8 cellular contexts compared by ENCODE assay signal in the genomic region with DNA sequence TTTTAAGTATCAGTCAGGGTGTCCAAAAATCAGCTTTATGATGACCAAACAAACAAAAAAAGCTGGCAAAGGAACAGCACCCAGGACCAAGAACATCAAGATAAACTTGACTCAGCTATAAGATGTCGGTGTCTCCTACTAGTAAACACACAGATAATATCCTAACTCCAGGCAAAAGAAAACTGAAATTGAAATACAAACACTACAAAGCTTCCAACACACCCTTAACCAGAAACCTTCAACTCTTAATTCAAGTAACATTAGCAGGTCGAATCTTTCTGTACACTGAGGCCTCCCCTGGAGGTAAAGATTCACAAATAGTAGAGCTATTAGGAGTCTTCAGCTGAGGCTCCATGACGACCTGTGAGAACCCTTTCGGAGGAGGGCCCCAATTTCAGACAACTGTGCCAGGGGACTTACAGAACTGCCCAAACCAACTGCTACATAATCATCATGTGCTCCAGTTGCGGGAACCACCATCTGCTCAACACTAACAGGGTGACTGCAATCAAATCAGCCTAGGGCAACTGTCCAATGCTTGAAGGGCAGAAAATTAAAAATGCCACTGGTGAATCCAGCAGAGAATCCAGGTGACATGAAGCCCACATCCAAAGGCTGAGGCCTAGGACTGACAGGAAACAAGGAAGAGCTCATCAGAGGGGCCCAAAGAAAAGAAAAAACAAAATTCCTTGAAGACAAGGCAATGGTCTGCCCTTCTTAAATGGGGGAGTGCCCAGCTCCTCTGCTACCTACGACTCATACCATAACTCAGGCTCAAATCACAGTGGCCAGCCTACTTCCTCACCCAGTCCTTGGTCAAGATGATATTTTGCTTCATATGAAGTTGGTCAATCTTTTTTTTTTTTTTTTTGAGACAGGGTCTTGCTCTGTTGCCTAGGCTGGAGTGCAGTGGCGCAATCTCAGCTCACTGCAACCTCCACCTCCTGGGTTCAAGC. TPM values are rescaled to one million over a fixed set of nuclear protein-coding genes. Genes with fewer than 3 reads are reported as not detected.
DNase-seq lines count a peak whose midpoint lies in the region; ATAC-seq and TF ChIP-seq lines count a peak whose summit lies in the region.

No MANE protein-coding gene starts in this region.

- ATAC-seq in GM18502 (IDR thresholded peaks at IDR 0.05; ENCODE audit: poor library complexity, unreplicated experiment) (peak; percentile 55), HG02678 (IDR thresholded peaks at IDR 0.05; ENCODE audit: unreplicated experiment) (peak; percentile 57), T-helper 17 cell (peak; percentile 86), left colon (peak; percentile 40), GM23338 (no peak), GM18870 (IDR thresholded peaks at IDR 0.05; ENCODE audit: unreplicated experiment) (no peak)

- peak overlapping the region; percentile 84 for H3K4me3 Mint-ChIP-seq in T-helper 17 cell
- H3K4me3 Mint-ChIP-seq in GM23338 = no peak overlapping the region

- H3K27ac ChIP-seq in GM23338 (ENCODE audit: low read depth) = no peak overlapping the region

- peak overlapping the region; percentile 96 for H3K27ac Mint-ChIP-seq in T-helper 17 cell
- no peak overlapping the region for H3K27ac Mint-ChIP-seq in GM23338

- no peaks in the 10 kb centered on the region for H3K9me3 ChIP-seq in T-helper 17 cell (ENCODE audit: control insufficient read depth, low read length, poor library complexity, severe bottlenecking)

- H3K36me3 Mint-ChIP-seq in T-helper 17 cell (ENCODE audit: low read depth) (peaks cover 16% of the 10 kb centered on the region), GM23338 (ENCODE audit: low read depth) (peaks cover 27% of the 10 kb centered on the region)

- intact Hi-C loops in left colon (cut with DNase I, micrococcal nuclease) = no loop called here

- H3F3A ChIP-seq in GM23338 (replicated peaks; ENCODE audit: low read depth) = no peaks in the 10 kb centered on the region

- H4K20me1 ChIP-seq in GM23338 (replicated peaks; ENCODE audit: insufficient read depth) = peaks cover 14% of the 10 kb centered on the region

- no peak for TF ChIP-seq CTCF in GM23338 (conservative IDR thresholded peaks at IDR 0.05; ENCODE audit: low read depth in 2 of 2)

- no peak overlapping the region for H3K4me2 ChIP-seq in GM23338

- H3K4me1 ChIP-seq in GM23338 (ENCODE audit: insufficient read depth) = no peaks in the 10 kb centered on the region

- H3K36me3 ChIP-seq in GM23338 (ENCODE audit: insufficient read depth) = no peaks in the 10 kb centered on the region

- H3K27me3 ChIP-seq in GM23338 (ENCODE audit: insufficient read depth) = no peaks in the 10 kb centered on the region

- H3K27me3 Mint-ChIP-seq in T-helper 17 cell (no peaks in the 10 kb centered on the region), GM23338 (ENCODE audit: insufficient read depth, low read depth, poor library complexity) (peaks cover 6% of the 10 kb centered on the region)

- H3K9me2 ChIP-seq in GM23338 (ENCODE audit: insufficient read depth) = peaks cover 5% of the 10 kb centered on the region; the same call in 1 of the 2 replicates

- H3K9me3 Mint-ChIP-seq in GM23338 = no peaks in the 10 kb centered on the region

- H3K79me2 ChIP-seq in GM23338 (replicated peaks; ENCODE audit: insufficient read depth) = peaks cover 8% of the 10 kb centered on the region; the same call in 1 of the 2 replicates

- H2AFZ ChIP-seq in GM23338 = no peak overlapping the region

- DNase-seq in T-helper 17 cell (no peak), left colon (no peak), GM23338 (ENCODE audit: low spot score) (no peak), KG1 (lab: John Stamatoyannopoulos, UW) (no peak), CD1c-positive myeloid dendritic cell (ENCODE audit: extremely low spot score) (no peak)

- H3K4me1 Mint-ChIP-seq in T-helper 17 cell (peaks cover 60% of the 10 kb centered on the region), GM23338 (peaks cover 5% of the 10 kb centered on the region; the same call in 1 of the 3 replicates)

- no peak overlapping the region for H3K4me3 ChIP-seq in GM23338

TF ChIP-seq in GM23338, 12 proteins besides CTCF, POLR2A, EP300 and RAD21 (continues in another document):
- TF ChIP-seq JUNB (IDR thresholded peaks at IDR 0.05; ENCODE audit: unreplicated experiment) (no peak), EZH2 (IDR thresholded peaks at IDR 0.05; ENCODE audit: low read depth, unreplicated experiment) (no peak), EZH2phosphoT487 (IDR thresholded peaks at IDR 0.05; ENCODE audit: unreplicated experiment) (no peak), ZNF331 (CRISPR knock-in tag; IDR thresholded peaks at IDR 0.05; ENCODE audit: low read depth) (no peak), POLR2AphosphoS5 (IDR thresholded peaks at IDR 0.05; ENCODE audit: low read depth) (no peak), ZNF114 (CRISPR knock-in tag; IDR thresholded peaks at IDR 0.05) (no peak)
- TF ChIP-seq, protein P1, sequence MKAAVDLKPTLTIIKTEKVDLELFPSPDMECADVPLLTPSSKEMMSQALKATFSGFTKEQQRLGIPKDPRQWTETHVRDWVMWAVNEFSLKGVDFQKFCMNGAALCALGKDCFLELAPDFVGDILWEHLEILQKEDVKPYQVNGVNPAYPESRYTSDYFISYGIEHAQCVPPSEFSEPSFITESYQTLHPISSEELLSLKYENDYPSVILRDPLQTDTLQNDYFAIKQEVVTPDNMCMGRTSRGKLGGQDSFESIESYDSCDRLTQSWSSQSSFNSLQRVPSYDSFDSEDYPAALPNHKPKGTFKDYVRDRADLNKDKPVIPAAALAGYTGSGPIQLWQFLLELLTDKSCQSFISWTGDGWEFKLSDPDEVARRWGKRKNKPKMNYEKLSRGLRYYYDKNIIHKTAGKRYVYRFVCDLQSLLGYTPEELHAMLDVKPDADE (IDR thresholded peaks at IDR 0.05) = no peak
- TF ChIP-seq, protein P2, sequence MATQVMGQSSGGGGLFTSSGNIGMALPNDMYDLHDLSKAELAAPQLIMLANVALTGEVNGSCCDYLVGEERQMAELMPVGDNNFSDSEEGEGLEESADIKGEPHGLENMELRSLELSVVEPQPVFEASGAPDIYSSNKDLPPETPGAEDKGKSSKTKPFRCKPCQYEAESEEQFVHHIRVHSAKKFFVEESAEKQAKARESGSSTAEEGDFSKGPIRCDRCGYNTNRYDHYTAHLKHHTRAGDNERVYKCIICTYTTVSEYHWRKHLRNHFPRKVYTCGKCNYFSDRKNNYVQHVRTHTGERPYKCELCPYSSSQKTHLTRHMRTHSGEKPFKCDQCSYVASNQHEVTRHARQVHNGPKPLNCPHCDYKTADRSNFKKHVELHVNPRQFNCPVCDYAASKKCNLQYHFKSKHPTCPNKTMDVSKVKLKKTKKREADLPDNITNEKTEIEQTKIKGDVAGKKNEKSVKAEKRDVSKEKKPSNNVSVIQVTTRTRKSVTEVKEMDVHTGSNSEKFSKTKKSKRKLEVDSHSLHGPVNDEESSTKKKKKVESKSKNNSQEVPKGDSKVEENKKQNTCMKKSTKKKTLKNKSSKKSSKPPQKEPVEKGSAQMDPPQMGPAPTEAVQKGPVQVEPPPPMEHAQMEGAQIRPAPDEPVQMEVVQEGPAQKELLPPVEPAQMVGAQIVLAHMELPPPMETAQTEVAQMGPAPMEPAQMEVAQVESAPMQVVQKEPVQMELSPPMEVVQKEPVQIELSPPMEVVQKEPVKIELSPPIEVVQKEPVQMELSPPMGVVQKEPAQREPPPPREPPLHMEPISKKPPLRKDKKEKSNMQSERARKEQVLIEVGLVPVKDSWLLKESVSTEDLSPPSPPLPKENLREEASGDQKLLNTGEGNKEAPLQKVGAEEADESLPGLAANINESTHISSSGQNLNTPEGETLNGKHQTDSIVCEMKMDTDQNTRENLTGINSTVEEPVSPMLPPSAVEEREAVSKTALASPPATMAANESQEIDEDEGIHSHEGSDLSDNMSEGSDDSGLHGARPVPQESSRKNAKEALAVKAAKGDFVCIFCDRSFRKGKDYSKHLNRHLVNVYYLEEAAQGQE (IDR thresholded peaks at IDR 0.05; ENCODE audit: unreplicated experiment) = no peak

RNA-seq across cellular contexts. Expression of a gene that starts 20.0 kb away (rescaled TPM):
- total RNA-seq in T-helper 17 cell (10 to 100 TPM; 76.4 to 81.6 TPM), left colon (100 to 1,000 TPM in 1 of 2 donors, 10 to 100 TPM in 1; 77.5 to 115 TPM)
- 55.8 and 60.5 TPM in 2 replicates for total RNA-seq in GM23338 (2014; rRNA removed; shearing (Covaris generic))
- 16.4 and 17.5 TPM in 2 replicates for polyA plus RNA-seq in GM23338 (2016; fragmentation: Nextera tagmentation; extraction: Ambion mirVana)

Comparison
In these comparisons a context has a peak if more than half of its experiments do, and no peak if none do; other contexts are left out.
1. ATAC-seq: peak in GM18502 (single experiment), HG02678 (single experiment), T-helper 17 cell (single experiment) and left colon (single experiment); none in GM23338 (single experiment) and GM18870 (single experiment).